8 cellular contexts compared by ENCODE assay signal in the genomic region with DNA sequence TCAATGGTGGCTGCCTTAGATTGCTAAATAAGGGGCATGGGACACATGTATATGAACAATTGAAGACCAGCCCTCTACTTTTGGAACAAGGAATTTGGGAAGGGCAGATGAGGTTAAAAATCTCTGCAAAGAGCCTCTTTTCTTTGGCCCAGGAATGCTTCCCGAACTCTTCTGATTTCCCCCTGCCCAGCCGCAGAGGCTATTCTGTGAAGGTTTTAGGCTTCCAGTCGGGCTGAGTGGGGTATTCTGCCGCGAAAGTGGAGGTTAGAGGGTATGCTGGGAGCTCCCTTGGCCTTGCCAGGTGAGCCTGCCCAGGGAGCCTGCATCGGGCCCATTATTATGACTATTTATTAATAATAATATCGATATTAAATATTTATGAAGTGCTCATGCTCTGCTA. TPM values are rescaled to one million over a fixed set of nuclear protein-coding genes. Genes with fewer than 3 reads are reported as not detected.
DNase-seq lines count a peak whose midpoint lies in the region; ATAC-seq and TF ChIP-seq lines count a peak whose summit lies in the region.

No MANE protein-coding gene starts in this region.

- H3K4me3 ChIP-seq in DND-41 (ENCODE audit: low read depth in 1 of 2, low read length in 2 of 2): no peak overlapping the region
- peak overlapping the region; percentile 74 to 98 (median 92) for H3K4me3 ChIP-seq in esophagus squamous epithelium
- H3K4me3 ChIP-seq in prostate gland: peak overlapping the region; percentile 91 to 92

- no peak overlapping the region for H2AFZ ChIP-seq in DND-41 (ENCODE audit: low read depth, low read length)

- TF ChIP-seq POLR2A in esophagus squamous epithelium (IDR thresholded peaks at IDR 0.05) (no peak), prostate gland (IDR thresholded peaks at IDR 0.05) (no peak)

- H3K27me3 ChIP-seq in DND-41 (ENCODE audit: insufficient read depth, low read length, poor library complexity) (peaks cover 2% of the 10 kb centered on the region), esophagus squamous epithelium (no peaks in the 10 kb centered on the region), prostate gland (replicated peaks; ENCODE audit: insufficient read depth) (no peaks in the 10 kb centered on the region)

- WGBS in esophagus squamous epithelium, 2 donors: 23 to 61% methylated on average over 3 to 7 of the region's 7 CpGs
- 30% methylated on average over 7 of the region's 7 CpGs for WGBS in prostate gland

- no peak for DNase-seq in DND-41
- DNase-seq in RWPE1 (ENCODE audit: low spot score): no peak
- no peak for DNase-seq in esophagus squamous epithelium (lab: John Stamatoyannopoulos, UW)
- DNase-seq in prostate gland (ENCODE audit: low spot score): no peak
- no peak for DNase-seq in islet precursor cell
- no peak for DNase-seq in kidney tubule cell (ENCODE audit: low spot score)
- no peak for DNase-seq in HPDE6-E6E7 (ENCODE audit: extremely low spot score)
- no peak for DNase-seq in activated CD4-positive, alpha-beta T cell treated with anti-CD3 and anti-CD28 coated beads, Interleukin-2, amount 50 U/mL, for 4 hours

- H3K4me1 ChIP-seq in DND-41 (ENCODE audit: insufficient read depth, low read length) (peaks cover 18% of the 10 kb centered on the region), esophagus squamous epithelium (peaks cover 8 to 30% (median 10%) of the 10 kb centered on the region in 3 donors), prostate gland (replicated peaks) (peaks cover 5% of the 10 kb centered on the region)

- intact Hi-C loops in esophagus squamous epithelium (cut with DNase I) (no loop called here), prostate gland (cut with DNase I) (loop anchor here (5.0 to 10.0 kb wide), 2 partner anchors 134 to 172 kb away; partner anchors contain the start of genes CSRNP2 and LETMD1)

- H3K27ac ChIP-seq in DND-41 (ENCODE audit: low read length) (no peak overlapping the region), RWPE1 (peak overlapping the region; percentile 81), esophagus squamous epithelium (peak overlapping the region; percentile 91 to 98 (median 95)), prostate gland (peak overlapping the region; percentile 95 to 96)

- no peak overlapping the region for H3K9ac ChIP-seq in DND-41 (ENCODE audit: low read depth, low read length)

- TF ChIP-seq CTCF in DND-41 (IDR thresholded peaks at IDR 0.05; ENCODE audit: borderline replicate concordance, extremely low read depth, low read length, poor library complexity, severe bottlenecking): no peak
- no peak for TF ChIP-seq CTCF in RWPE1 (conservative IDR thresholded peaks at IDR 0.05; ENCODE audit: low read depth)
- no peak for TF ChIP-seq CTCF in esophagus squamous epithelium (IDR thresholded peaks at IDR 0.05)
- no peak for TF ChIP-seq CTCF in prostate gland (IDR thresholded peaks at IDR 0.05)

- no peaks in the 10 kb centered on the region for H3K9me3 ChIP-seq in DND-41 (ENCODE audit: insufficient read depth, low read length, severe bottlenecking)
- no peaks in the 10 kb centered on the region for H3K9me3 ChIP-seq in esophagus squamous epithelium
- H3K9me3 ChIP-seq in prostate gland: no peaks in the 10 kb centered on the region

- no peaks in the 10 kb centered on the region for H3K36me3 ChIP-seq in DND-41 (ENCODE audit: insufficient read depth, low read length)
- H3K36me3 ChIP-seq in esophagus squamous epithelium: no peaks in the 10 kb centered on the region
- no peaks in the 10 kb centered on the region for H3K36me3 ChIP-seq in prostate gland

- peak overlapping the region; percentile 94; the same call in 1 of the 2 replicates for H3K4me2 ChIP-seq in DND-41 (ENCODE audit: insufficient read depth, low read length)

- no peaks in the 10 kb centered on the region for H3K79me2 ChIP-seq in DND-41 (ENCODE audit: insufficient read depth, low read length)

- no peak for ATAC-seq in DND-41 (ENCODE audit: insufficient read depth, low read depth)

- CTCF ChIA-PET in RWPE1 (lab: Yijun Ruan, JAX): no interaction called here

- POLR2A ChIA-PET in RWPE1 (lab: Yijun Ruan, JAX; ENCODE audit: low non-redundant PET): interaction anchor here (1.1 kb wide), 1 partner anchor 134 kb away, joined by 4 read pairs; the partner anchor contains the start of gene CSRNP2

- H4K20me1 ChIP-seq in DND-41 (ENCODE audit: insufficient read depth, low read length): no peaks in the 10 kb centered on the region

RNA-seq across cellular contexts. Expression of gene POU6F1, which starts 1.2 kb away (rescaled TPM):
- total RNA-seq in esophagus squamous epithelium (1 to 10 TPM in 2 of 4 donors, under 1 TPM in 2; 0.42 to 5.9 (median 1.7) TPM), prostate gland (10 to 100 TPM; 13.5 to 17.2 TPM)

RNA-seq across cellular contexts. Expression of gene DAZAP2, which starts 22.0 kb away (rescaled TPM):
- 100 to 1,000 TPM; 156 to 261 (median 188) TPM for total RNA-seq in esophagus squamous epithelium
- total RNA-seq in prostate gland: 100 to 1,000 TPM; 299 to 374 TPM

RNA-seq across cellular contexts. Expression of gene TFCP2, which starts 43.7 kb away (rescaled TPM):
- total RNA-seq in esophagus squamous epithelium (10 to 100 TPM; 10.8 to 12.0 (median 11.7) TPM), prostate gland (10 to 100 TPM; 11.5 to 21.0 TPM)

RNA-seq across cellular contexts. Expression of gene SMAGP, which starts 53.6 kb away (rescaled TPM):
- total RNA-seq in esophagus squamous epithelium (100 to 1,000 TPM in 3 of 4 donors, 10 to 100 TPM in 1; 97.8 to 169 (median 124) TPM), prostate gland (10 to 100 TPM; 10.7 to 15.4 TPM)

Comparison
In these comparisons a context has a peak if more than half of its experiments do, and no peak if none do; other contexts are left out.
1. H3K4me3 ChIP-seq: peak in esophagus squamous epithelium (4 of 4) and prostate gland (2 of 2); none in DND-41 (0 of 2).